Comparison of ENCODE assay signal across 9 cellular contexts in the genomic region with DNA sequence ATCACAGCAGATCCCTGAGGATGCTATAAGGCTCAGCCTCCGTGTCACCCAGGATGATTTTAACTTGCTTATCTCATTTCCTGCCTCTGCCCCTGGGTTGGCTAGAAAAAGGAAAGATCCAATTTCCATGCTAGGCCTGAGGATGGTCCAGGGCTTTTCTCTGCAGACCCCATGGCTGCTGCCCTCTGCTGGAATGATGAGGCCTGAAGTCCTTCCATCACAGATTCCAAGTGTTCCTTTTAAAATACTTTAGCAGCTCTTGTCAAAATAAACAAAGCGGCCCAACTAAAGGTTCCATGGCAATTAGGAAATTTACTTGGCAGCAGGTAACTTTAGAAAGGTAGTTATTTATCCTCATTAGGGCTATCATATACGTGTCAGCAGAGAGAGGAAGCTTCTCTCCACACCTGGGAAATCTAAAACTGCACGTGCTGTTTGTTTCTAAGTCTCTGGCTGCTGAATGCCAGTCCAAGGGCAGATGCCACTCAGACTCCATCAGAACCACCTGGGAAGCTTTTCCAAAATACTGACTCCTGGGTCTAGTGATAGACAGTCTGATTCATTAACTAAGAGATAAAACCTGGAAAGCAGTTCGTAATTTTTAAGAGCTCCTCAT.
DNase-seq lines count a peak whose midpoint lies in the region; ATAC-seq and TF ChIP-seq lines count a peak whose summit lies in the region.
"Had no signal": no experiment of that assay in that cellular context is flagged by ENCODE, and none has a peak within 500 bp of the region (broad histone marks: within the 10 kb centered on the region; RNA-seq: fewer than 3 reads in every experiment).

No MANE protein-coding gene starts in this region.

- TF ChIP-seq POLR2A in stomach (IDR thresholded peaks at IDR 0.05), result no peak

- H3K4me1 ChIP-seq in HEK293 (ENCODE audit: control insufficient read depth, insufficient read depth, low read length) (no peaks in the 10 kb centered on the region), SJCRH30 (peaks cover 10% of the 10 kb centered on the region; the same call in 1 of the 2 replicates), hepatocyte (ENCODE audit: insufficient read depth) (no peaks in the 10 kb centered on the region), stomach (no peaks in the 10 kb centered on the region)

- CTCF ChIA-PET in AG04450 (lab: Charles Lee) (interaction anchor here (0.5 to 3.4 kb wide), 28 partner anchors 10 to 408 kb away, joined by 3 to 30 read pairs (median 4); no protein-coding TSS in a partner anchor), HEK293 (lab: Yijun Ruan, JAX) (interaction anchor here (0.7 to 2.4 kb wide), 13 partner anchors 15 to 327 kb away, joined by 3 to 21 read pairs (median 4); no protein-coding TSS in a partner anchor)

- no peak overlapping the region for H2AFZ ChIP-seq in hepatocyte

- ATAC-seq in GM18861 (IDR thresholded peaks at IDR 0.05; ENCODE audit: unreplicated experiment) (no peak), HG03457 (IDR thresholded peaks at IDR 0.05; ENCODE audit: unreplicated experiment) (no peak)

- DNase-seq in AG04450 (ENCODE audit: low read depth, low spot score), result peak; percentile 11
- peak; percentile 60 to 76 for DNase-seq in SJCRH30
- DNase-seq in hepatocyte (ENCODE audit: low spot score), result peak; percentile 32
- DNase-seq in stomach, result no peak
- DNase-seq in MV-4-11 (lab: John Stamatoyannopoulos, UW), result no peak
- DNase-seq: stimulated activated naive CD4-positive, alpha-beta T cell had no signal

- H3K9me2 ChIP-seq in hepatocyte (replicated peaks; ENCODE audit: insufficient read depth), result no peaks in the 10 kb centered on the region

- H3K4me2 ChIP-seq in hepatocyte, result no peak overlapping the region

- WGBS in hepatocyte (ENCODE audit: low lambda C conversion rate, missing lambda C conversion rate), result 35% methylated on average over 5 of the region's 5 CpGs
- 30 to 36% (median 36%) methylated on average over 5 of the region's 5 CpGs for WGBS in stomach, 5 donors

- H3K27me3 ChIP-seq in AG04450 (ENCODE audit: control insufficient read depth, insufficient read depth, low read length), result peaks cover 3% of the 10 kb centered on the region
- H3K27me3 ChIP-seq in SJCRH30, result no peaks in the 10 kb centered on the region
- no peaks in the 10 kb centered on the region for H3K27me3 ChIP-seq in hepatocyte
- no peaks in the 10 kb centered on the region for H3K27me3 ChIP-seq in stomach

- intact Hi-C loops in stomach (cut with DNase I; ENCODE audit: low total_unique reads), result no loop called here

- H4K20me1 ChIP-seq in hepatocyte (ENCODE audit: insufficient read depth, poor library complexity, severe bottlenecking), result no peaks in the 10 kb centered on the region

- no peaks in the 10 kb centered on the region for H3K36me3 ChIP-seq in HEK293 (ENCODE audit: control insufficient read depth in 2 of 2, insufficient read depth in 1 of 2, low read length in 2 of 2)
- no peaks in the 10 kb centered on the region for H3K36me3 ChIP-seq in SJCRH30
- H3K36me3 ChIP-seq in hepatocyte (replicated peaks; ENCODE audit: insufficient read depth, low read depth), result no peaks in the 10 kb centered on the region
- no peaks in the 10 kb centered on the region for H3K36me3 ChIP-seq in stomach

- H3K4me3 ChIP-seq in AG04450 (ENCODE audit: low read depth, low read length) (no peak overlapping the region), HEK293 (ENCODE audit: low read depth, low read length) (no peak overlapping the region), SJCRH30 (no peak overlapping the region), hepatocyte (no peak overlapping the region), stomach (no peak overlapping the region)

- TF ChIP-seq CTCF in AG04450 (IDR thresholded peaks at IDR 0.05; ENCODE audit: low read depth, low read length) (peak; percentile 77), HEK293 (tag by site-specific recombination; IDR thresholded peaks at IDR 0.05) (no peak), hepatocyte (IDR thresholded peaks at IDR 0.05; ENCODE audit: poor library complexity) (peak; percentile 47), stomach (IDR thresholded peaks at IDR 0.05) (no peak)

- TF ChIP-seq EP300 in stomach (IDR thresholded peaks at IDR 0.05), result no peak

- POLR2A ChIA-PET in AG04450 (lab: Yijun Ruan, JAX) (no interaction called here), HEK293 (lab: Yijun Ruan, JAX) (no interaction called here)

- H3K27ac ChIP-seq in AG04450 (ENCODE audit: low read depth, low read length) (no peak overlapping the region), HEK293 (ENCODE audit: extremely low read depth, low read depth, low read length) (no peak overlapping the region), SJCRH30 (no peak overlapping the region), hepatocyte (no peak overlapping the region), stomach (no peak overlapping the region)

- no peaks in the 10 kb centered on the region for H3K79me2 ChIP-seq in hepatocyte

- H3K9me3 ChIP-seq in AG04450 (ENCODE audit: control insufficient read depth, insufficient read depth, low read length) (no peaks in the 10 kb centered on the region), HEK293 (ENCODE audit: control insufficient read depth, insufficient read depth, low read depth, low read length) (no peaks in the 10 kb centered on the region), SJCRH30 (replicated peaks) (no peaks in the 10 kb centered on the region; the same call in 1 of the 2 replicates), hepatocyte (ENCODE audit: low read depth) (no peaks in the 10 kb centered on the region), stomach (no peaks in the 10 kb centered on the region)

TF ChIP-seq in HEK293, 187 proteins besides CTCF, POLR2A, EP300 and RAD21:
- TF ChIP-seq ZNF701 (tag by site-specific recombination; IDR thresholded peaks at IDR 0.05) (no peak), ZNF660 (tag by site-specific recombination; IDR thresholded peaks at IDR 0.05) (peak; percentile 40; the same call in 1 of the 2 replicates), ZNF654 (tag by site-specific recombination; IDR thresholded peaks at IDR 0.05; ENCODE audit: low read depth) (peak; percentile 38)
TF ChIP-seq in HEK293: peak in this region for 2.

Comparison
In these comparisons a context has a peak if more than half of its experiments do, and no peak if none do; other contexts are left out.
1. DNase-seq: peak in AG04450 (single experiment), SJCRH30 (2 of 2) and hepatocyte (single experiment); none in stomach (single experiment) and MV-4-11 (single experiment).
2. CTCF ChIP-seq: peak in AG04450 (single experiment) and hepatocyte (single experiment); none in HEK293 (single experiment) and stomach (0 of 7).